ENCODE assay signal across 14 cellular contexts in genomic region chrX:108148524-108148923, GRCh38. TPM values are rescaled to one million over a fixed set of nuclear protein-coding genes. Genes with fewer than 3 reads are reported as not detected.
DNase-seq lines count a peak whose midpoint lies in the region; ATAC-seq, FAIRE-seq and TF ChIP-seq lines count a peak whose summit lies in the region.
"Had no signal": no experiment of that assay in that cellular context is flagged by ENCODE, and none has a peak within 500 bp of the region (broad histone marks: within the 10 kb centered on the region; RNA-seq: fewer than 3 reads in every experiment).

No MANE protein-coding gene starts in this region.

- H3K9me3 ChIP-seq in astrocyte (ENCODE audit: insufficient read depth, low read depth, low read length) (no peaks in the 10 kb centered on the region), thyroid gland (no peaks in the 10 kb centered on the region)
- H3K9me3 ChIP-seq: sigmoid colon, uterus had no signal

- H3K4me2 ChIP-seq in astrocyte (ENCODE audit: low read length), result no peak overlapping the region

- no peaks in the 10 kb centered on the region for H3K9me3 Mint-ChIP-seq in astrocyte (ENCODE audit: unreplicated experiment)
- H3K9me3 Mint-ChIP-seq in effector memory CD8-positive, alpha-beta T cell, result no peaks in the 10 kb centered on the region
- H3K9me3 Mint-ChIP-seq: activated B cell treated with CpG ODN at 0.5 μM for 24 hours; dendritic cell treated with granulocyte-macrophage colony-stimulating factor and Interleukin-4, amounts not matched to agents 40 ng/mL and 50 ng/mL, for 4 days had no signal

- intact Hi-C loops in thyroid gland (cut with DNase I), result no loop called here

- H3K27ac ChIP-seq in astrocyte (ENCODE audit: low read depth, low read length), result no peak overlapping the region
- no peak overlapping the region for H3K27ac ChIP-seq in thyroid gland
- H3K27ac ChIP-seq: sigmoid colon, uterus had no signal

- no peaks in the 10 kb centered on the region for H3K4me1 Mint-ChIP-seq in astrocyte (ENCODE audit: low read depth, unreplicated experiment)
- H3K4me1 Mint-ChIP-seq in effector memory CD8-positive, alpha-beta T cell (ENCODE audit: low read depth in 2 of 2), result no peaks in the 10 kb centered on the region
- H3K4me1 Mint-ChIP-seq: activated B cell treated with CpG ODN at 0.5 μM for 24 hours had no signal

- H4K20me1 ChIP-seq in astrocyte (ENCODE audit: insufficient read depth, low read length), result no peaks in the 10 kb centered on the region

- ATAC-seq in GM19328 (IDR thresholded peaks at IDR 0.05; ENCODE audit: unreplicated experiment) (peak; percentile 57), GM21717 (IDR thresholded peaks at IDR 0.05; ENCODE audit: unreplicated experiment) (peak; percentile 96), HG03175 (IDR thresholded peaks at IDR 0.05; ENCODE audit: unreplicated experiment) (peak; percentile 47)
- no peak for ATAC-seq in effector memory CD8-positive, alpha-beta T cell (replicated peaks)

- H3K9ac ChIP-seq in astrocyte (ENCODE audit: low read length), result no peak overlapping the region

- H3K79me2 ChIP-seq in astrocyte (ENCODE audit: insufficient read depth, low read length), result no peaks in the 10 kb centered on the region

- no peaks in the 10 kb centered on the region for H3K27me3 Mint-ChIP-seq in astrocyte (ENCODE audit: low read depth, unreplicated experiment)
- no peaks in the 10 kb centered on the region for H3K27me3 Mint-ChIP-seq in effector memory CD8-positive, alpha-beta T cell
- H3K27me3 Mint-ChIP-seq: activated B cell treated with CpG ODN at 0.5 μM for 24 hours; dendritic cell treated with granulocyte-macrophage colony-stimulating factor and Interleukin-4, amounts not matched to agents 40 ng/mL and 50 ng/mL, for 4 days had no signal

- TF ChIP-seq POLR2A in thyroid gland (IDR thresholded peaks at IDR 0.05), result no peak

- no peak overlapping the region for H3K27ac Mint-ChIP-seq in astrocyte (ENCODE audit: unreplicated experiment)
- no peak overlapping the region for H3K27ac Mint-ChIP-seq in effector memory CD8-positive, alpha-beta T cell
- H3K27ac Mint-ChIP-seq: activated B cell treated with CpG ODN at 0.5 μM for 24 hours; dendritic cell treated with granulocyte-macrophage colony-stimulating factor and Interleukin-4, amounts not matched to agents 40 ng/mL and 50 ng/mL, for 4 days had no signal

- DNase-seq in astrocyte (ENCODE audit: low read depth) (no peak), thyroid gland (no peak), NCI-H1694 (lab: John Stamatoyannopoulos, UW) (no peak)
- DNase-seq in effector memory CD8-positive, alpha-beta T cell, result no peak
- DNase-seq: activated B cell treated with CpG ODN at 0.5 μM for 24 hours, Calu3, NCI-H524, sigmoid colon, uterus had no signal

- H3K36me3 Mint-ChIP-seq in astrocyte (ENCODE audit: low read depth, unreplicated experiment), result peaks cover 19% of the 10 kb centered on the region
- peaks cover 12% of the 10 kb centered on the region for H3K36me3 Mint-ChIP-seq in effector memory CD8-positive, alpha-beta T cell (ENCODE audit: insufficient read depth)

- no peak for TF ChIP-seq CTCF in astrocyte (IDR thresholded peaks at IDR 0.05; ENCODE audit: insufficient read depth, low read depth, low read length)
- TF ChIP-seq CTCF in thyroid gland (IDR thresholded peaks at IDR 0.05), result no peak

- H3K27me3 ChIP-seq in astrocyte (ENCODE audit: insufficient read depth, low read length) (no peaks in the 10 kb centered on the region), thyroid gland (no peaks in the 10 kb centered on the region)
- H3K27me3 ChIP-seq: sigmoid colon, uterus had no signal

- H2AFZ ChIP-seq in astrocyte (ENCODE audit: low read depth, low read length), result no peak overlapping the region

- H3K4me3 ChIP-seq in astrocyte (ENCODE audit: insufficient read depth, low read depth, low read length) (no peak overlapping the region), thyroid gland (replicated peaks in 1 of 3) (no peak overlapping the region)
- H3K4me3 ChIP-seq: sigmoid colon, uterus had no signal

- H3K4me1 ChIP-seq in astrocyte (ENCODE audit: insufficient read depth, low read length) (no peaks in the 10 kb centered on the region), thyroid gland (no peaks in the 10 kb centered on the region)
- H3K4me1 ChIP-seq: sigmoid colon, uterus had no signal

- H3K36me3 ChIP-seq in astrocyte (ENCODE audit: insufficient read depth, low read length) (no peaks in the 10 kb centered on the region), thyroid gland (peaks cover 0 to 3% of the 10 kb centered on the region in 2 donors)
- H3K36me3 ChIP-seq: uterus had no signal

- H3K4me3 Mint-ChIP-seq in astrocyte (ENCODE audit: unreplicated experiment), result no peak overlapping the region
- H3K4me3 Mint-ChIP-seq in effector memory CD8-positive, alpha-beta T cell, result no peak overlapping the region
- H3K4me3 Mint-ChIP-seq: activated B cell treated with CpG ODN at 0.5 μM for 24 hours; dendritic cell treated with granulocyte-macrophage colony-stimulating factor and Interleukin-4, amounts not matched to agents 40 ng/mL and 50 ng/mL, for 4 days had no signal

- FAIRE-seq in astrocyte (lab: Jason Lieb, UNC), result peak; percentile 26
- FAIRE-seq: keratinocyte had no signal

RNA-seq across cellular contexts. Expression of gene ATG4A, which starts 56.9 kb away (rescaled TPM):
- total RNA-seq in astrocyte (10.7 and 11.5 TPM in 2 replicates), thyroid gland (10 to 100 TPM; 12.4 to 25.0 (median 18.8) TPM)

RNA-seq across cellular contexts. Expression of gene PSMD10, which starts 57.2 kb away (rescaled TPM):
- total RNA-seq in astrocyte (47.3 and 49.6 TPM in 2 replicates), thyroid gland (10 to 100 TPM; 43.6 to 45.6 (median 44.2) TPM)
